8 cellular contexts compared by ENCODE assay signal in genomic region chr6:50655848-50656453, GRCh38. TPM values are rescaled to one million over a fixed set of nuclear protein-coding genes. Genes with fewer than 3 reads are reported as not detected.
DNase-seq lines count a peak whose midpoint lies in the region; FAIRE-seq and TF ChIP-seq lines count a peak whose summit lies in the region.

No MANE protein-coding gene starts in this region.

- peak; percentile 74 for FAIRE-seq in A204.1 (lab: Jason Lieb, UNC)
- no peak for FAIRE-seq in RCC 7860 (lab: Jason Lieb, UNC)

- H3K4me3 Mint-ChIP-seq in brain (no peak overlapping the region), neural crest cell (no peak overlapping the region)

- H3K27me3 Mint-ChIP-seq in brain (peaks cover 4% of the 10 kb centered on the region), neural crest cell (ENCODE audit: low read depth) (peaks cover 36% of the 10 kb centered on the region)

- in situ Hi-C loops in GM13976 (cut with MboI; ENCODE audit: low sequenced_read_pairs, unreplicated experiment), result no loop called here

- DNase-seq in GM13976 (ENCODE audit: low spot score) (peak; percentile 5), HPDE6-E6E7 (ENCODE audit: extremely low spot score) (peak; percentile 10), neural crest cell (ENCODE audit: low read depth, low spot score) (no peak), RCC 7860 (ENCODE audit: low spot score) (no peak), T1000 (lab: John Stamatoyannopoulos, UW) (no peak), NCI-H2081 (lab: John Stamatoyannopoulos, UW) (no peak)

- TF ChIP-seq CTCF in GM13976 (IDR thresholded peaks at IDR 0.05; ENCODE audit: borderline replicate concordance, control extremely low read depth, extremely low read depth, insufficient read depth, missing control alignments) (peak; percentile 28), brain (conservative IDR thresholded peaks at IDR 0.05) (peak; percentile 56 to 72), neural crest cell (conservative IDR thresholded peaks at IDR 0.05) (peak; percentile 77)

- no peaks in the 10 kb centered on the region for H3K9me3 Mint-ChIP-seq in brain
- H3K9me3 Mint-ChIP-seq in neural crest cell, result no peaks in the 10 kb centered on the region

- H3K27ac Mint-ChIP-seq in brain (no peak overlapping the region), neural crest cell (ENCODE audit: unreplicated experiment) (no peak overlapping the region)

- H3K4me1 Mint-ChIP-seq in brain (no peaks in the 10 kb centered on the region), neural crest cell (no peaks in the 10 kb centered on the region)

- H3K36me3 Mint-ChIP-seq in brain, result no peaks in the 10 kb centered on the region
- H3K36me3 Mint-ChIP-seq in neural crest cell (ENCODE audit: low read depth), result no peaks in the 10 kb centered on the region

RNA-seq across cellular contexts. Expression of gene TFAP2D, which starts 57.4 kb away (rescaled TPM):
- not detected for polyA plus RNA-seq in brain (ENCODE audit: insufficient read depth, low read depth, low replicate concordance)
- total RNA-seq in neural crest cell, result not detected in 2 replicates

Comparison
In these comparisons a context has a peak if more than half of its experiments do, and no peak if none do; other contexts are left out.
1. DNase-seq: peak in GM13976 (single experiment) and HPDE6-E6E7 (single experiment); none in neural crest cell (single experiment), RCC 7860 (single experiment), T1000 (single experiment) and NCI-H2081 (0 of 2).
2. Peak in every context shown above with its lines, with median percentiles within 50 percentile points of each other: CTCF ChIP-seq.